17 cellular contexts compared by ENCODE assay signal in genomic region chr6:97812940-97813339, GRCh38.
DNase-seq lines count a peak whose midpoint lies in the region; ATAC-seq, FAIRE-seq and TF ChIP-seq lines count a peak whose summit lies in the region.
"Had no signal": no experiment of that assay in that cellular context is flagged by ENCODE, and none has a peak within 500 bp of the region (broad histone marks: within the 10 kb centered on the region; RNA-seq: fewer than 3 reads in every experiment).

No MANE protein-coding gene starts in this region.

- peaks cover 1% of the 10 kb centered on the region for H3K27me3 Mint-ChIP-seq in GM23338 (ENCODE audit: insufficient read depth, low read depth, poor library complexity)
- H3K27me3 Mint-ChIP-seq in astrocyte (ENCODE audit: low read depth, unreplicated experiment), result no peaks in the 10 kb centered on the region
- H3K27me3 Mint-ChIP-seq: CD4-positive, CD25-positive, alpha-beta regulatory T cell had no signal

- H3K9me3 ChIP-seq in astrocyte (ENCODE audit: insufficient read depth, low read depth, low read length), result no peaks in the 10 kb centered on the region
- H3K9me3 ChIP-seq: BLaER1 treated with 17β-estradiol and CSF1 and Interleukin-3, amounts not matched to agents 10 nM and 100 nM had no signal

- no peak overlapping the region; the same call in 2 of the 3 replicates for H3K4me3 Mint-ChIP-seq in GM23338
- peak overlapping the region; percentile 42 for H3K4me3 Mint-ChIP-seq in astrocyte (ENCODE audit: unreplicated experiment)
- H3K4me3 Mint-ChIP-seq: CD4-positive, CD25-positive, alpha-beta regulatory T cell; H9 had no signal

- H3K36me3 ChIP-seq in GM23338 (ENCODE audit: insufficient read depth) (no peaks in the 10 kb centered on the region; the same call in 1 of the 2 replicates), astrocyte (ENCODE audit: insufficient read depth, low read length) (no peaks in the 10 kb centered on the region)
- H3K36me3 ChIP-seq: BLaER1 treated with 17β-estradiol and CSF1 and Interleukin-3, amounts not matched to agents 10 nM and 100 nM had no signal

- H3K79me2 ChIP-seq in GM23338 (replicated peaks; ENCODE audit: insufficient read depth), result no peaks in the 10 kb centered on the region
- no peaks in the 10 kb centered on the region for H3K79me2 ChIP-seq in astrocyte (ENCODE audit: insufficient read depth, low read length)

- H3K4me1 ChIP-seq in GM23338 (ENCODE audit: insufficient read depth), result peaks cover 32% of the 10 kb centered on the region
- H3K4me1 ChIP-seq in astrocyte (ENCODE audit: insufficient read depth, low read length), result no peaks in the 10 kb centered on the region

- H3F3A ChIP-seq in GM23338 (replicated peaks; ENCODE audit: low read depth), result no peaks in the 10 kb centered on the region

- H2AFZ ChIP-seq in GM23338 (no peak overlapping the region), astrocyte (ENCODE audit: low read depth, low read length) (no peak overlapping the region)
- H2AFZ ChIP-seq: GM23248 had no signal

- H3K4me3 ChIP-seq in GM23338, result no peak overlapping the region
- no peak overlapping the region for H3K4me3 ChIP-seq in astrocyte (ENCODE audit: insufficient read depth, low read depth, low read length)
- H3K4me3 ChIP-seq: BLaER1 treated with 17β-estradiol and CSF1 and Interleukin-3, amounts not matched to agents 10 nM and 100 nM; GM12878; GM23248; K562 had no signal

- FAIRE-seq in astrocyte (lab: Jason Lieb, UNC), result no peak
- FAIRE-seq: GM12878, GM18507, K562 had no signal

- peaks cover 31% of the 10 kb centered on the region for H3K4me1 Mint-ChIP-seq in GM23338
- peaks cover 20% of the 10 kb centered on the region for H3K4me1 Mint-ChIP-seq in astrocyte (ENCODE audit: low read depth, unreplicated experiment)
- H3K4me1 Mint-ChIP-seq: CD4-positive, CD25-positive, alpha-beta regulatory T cell had no signal

- no peaks in the 10 kb centered on the region for H3K27me3 ChIP-seq in GM23338 (ENCODE audit: insufficient read depth)
- no peaks in the 10 kb centered on the region for H3K27me3 ChIP-seq in astrocyte (ENCODE audit: insufficient read depth, low read length)
- H3K27me3 ChIP-seq: BLaER1 treated with 17β-estradiol and CSF1 and Interleukin-3, amounts not matched to agents 10 nM and 100 nM had no signal

- H3K9ac ChIP-seq in astrocyte (ENCODE audit: low read length), result no peak overlapping the region
- H3K9ac ChIP-seq: BLaER1 treated with 17β-estradiol and CSF1 and Interleukin-3, amounts not matched to agents 10 nM and 100 nM; GM23248 had no signal

- no peaks in the 10 kb centered on the region for H3K9me2 ChIP-seq in GM23338 (ENCODE audit: insufficient read depth)

- DNase-seq in GM23338 (ENCODE audit: low spot score) (peak; percentile 54), astrocyte (ENCODE audit: low read depth) (peak; percentile 26), iPS DF 19.7 (ENCODE audit: low read depth, low spot score) (peak; percentile 42), renal cortical epithelial cell (ENCODE audit: low read depth) (peak; percentile 12)
- DNase-seq: ACHN; Calu3; CD4-positive, CD25-positive, alpha-beta regulatory T cell; DMS 273 treated with DMSO at 0.1 percent for 48 hours; GM23248; H9 had no signal

- H3K27ac ChIP-seq in GM23338 (ENCODE audit: low read depth) (peak overlapping the region; percentile 34; the same call in 1 of the 2 replicates), astrocyte (ENCODE audit: low read depth, low read length) (no peak overlapping the region)
- H3K27ac ChIP-seq: BLaER1 treated with 17β-estradiol and CSF1 and Interleukin-3, amounts not matched to agents 10 nM and 100 nM; GM23248 had no signal

- no peak for TF ChIP-seq CTCF in GM23338 (conservative IDR thresholded peaks at IDR 0.05; ENCODE audit: low read depth in 2 of 2)
- TF ChIP-seq CTCF in astrocyte (IDR thresholded peaks at IDR 0.05; ENCODE audit: insufficient read depth, low read depth, low read length), result no peak

- H3K4me2 ChIP-seq in GM23338 (no peak overlapping the region), astrocyte (ENCODE audit: low read length) (no peak overlapping the region)
- H3K4me2 ChIP-seq: BLaER1 treated with 17β-estradiol and CSF1 and Interleukin-3, amounts not matched to agents 10 nM and 100 nM had no signal

- no peaks in the 10 kb centered on the region for H3K36me3 Mint-ChIP-seq in GM23338 (ENCODE audit: low read depth)
- no peaks in the 10 kb centered on the region for H3K36me3 Mint-ChIP-seq in astrocyte (ENCODE audit: low read depth, unreplicated experiment)
- H3K36me3 Mint-ChIP-seq: CD4-positive, CD25-positive, alpha-beta regulatory T cell had no signal

- H4K20me1 ChIP-seq in GM23338 (replicated peaks; ENCODE audit: insufficient read depth) (no peaks in the 10 kb centered on the region), astrocyte (ENCODE audit: insufficient read depth, low read length) (no peaks in the 10 kb centered on the region)
- H4K20me1 ChIP-seq: BLaER1 treated with 17β-estradiol and CSF1 and Interleukin-3, amounts not matched to agents 10 nM and 100 nM had no signal

- no peaks in the 10 kb centered on the region for H3K9me3 Mint-ChIP-seq in GM23338
- no peaks in the 10 kb centered on the region for H3K9me3 Mint-ChIP-seq in astrocyte (ENCODE audit: unreplicated experiment)
- H3K9me3 Mint-ChIP-seq: H9 had no signal

- peak overlapping the region; percentile 90 for H3K27ac Mint-ChIP-seq in GM23338
- H3K27ac Mint-ChIP-seq in astrocyte (ENCODE audit: unreplicated experiment), result no peak overlapping the region

- ATAC-seq in GM23338, result peak; percentile 70
- ATAC-seq in HG03097 (IDR thresholded peaks at IDR 0.05; ENCODE audit: low FRiP score, unreplicated experiment), result no peak
- no peak for ATAC-seq in HG02981 (IDR thresholded peaks at IDR 0.05; ENCODE audit: unreplicated experiment)
- no peak for ATAC-seq in HG02885 (IDR thresholded peaks at IDR 0.05; ENCODE audit: poor library complexity, unreplicated experiment)
- ATAC-seq: GM12878, K562 had no signal

TF ChIP-seq in GM23338, 12 proteins besides CTCF, POLR2A, EP300 and RAD21:
- no peak for TF ChIP-seq EZH2 (IDR thresholded peaks at IDR 0.05; ENCODE audit: low read depth, unreplicated experiment)
- no peak for TF ChIP-seq CREB1 (CRISPR knock-in tag; IDR thresholded peaks at IDR 0.05; ENCODE audit: low read depth)
- TF ChIP-seq JUNB (IDR thresholded peaks at IDR 0.05; ENCODE audit: unreplicated experiment), result no peak
- peak; percentile 59; the same call in 1 of the 2 replicates for TF ChIP-seq ZNF462 (CRISPR knock-in tag; IDR thresholded peaks at IDR 0.05)
- TF ChIP-seq ZNF114 (CRISPR knock-in tag; IDR thresholded peaks at IDR 0.05), result no peak
TF ChIP-seq in GM23338: peak in this region for 1.
